Comparison of ENCODE assay signal across 8 cellular contexts in genomic region chr6:30411515-30412207, GRCh38.
A peak's percentile ranks its signal among the peaks of the same experiment; 100 is the strongest.
DNase-seq lines count a peak whose midpoint lies in the region; ATAC-seq, FAIRE-seq and TF ChIP-seq lines count a peak whose summit lies in the region.

No MANE protein-coding gene starts in this region.

- peaks cover 0 to 4% of the 10 kb centered on the region in 2 donors for H3K9me3 ChIP-seq in ascending aorta
- H3K9me3 ChIP-seq in keratinocyte (ENCODE audit: control insufficient read depth, low read depth, low read length): peaks cover 6% of the 10 kb centered on the region

- H3K36me3 ChIP-seq in ascending aorta (no peaks in the 10 kb centered on the region), keratinocyte (ENCODE audit: control insufficient read depth in 2 of 2, extremely low read depth in 1 of 2, insufficient read depth in 2 of 2, low read length in 2 of 2) (no peaks in the 10 kb centered on the region)

- no peak for ATAC-seq in GM19455 (IDR thresholded peaks at IDR 0.05; ENCODE audit: unreplicated experiment)
- ATAC-seq in HG02840 (IDR thresholded peaks at IDR 0.05; ENCODE audit: low FRiP score, unreplicated experiment): no peak

- no peak overlapping the region for H3K4me2 ChIP-seq in keratinocyte (ENCODE audit: control insufficient read depth, extremely low read depth, insufficient read depth, low read depth, low read length)

- H3K79me2 ChIP-seq in keratinocyte (ENCODE audit: control insufficient read depth, insufficient read depth, low read length): no peaks in the 10 kb centered on the region

- H3K9ac ChIP-seq in keratinocyte (ENCODE audit: control insufficient read depth, extremely low read depth, insufficient read depth, low read length): no peak overlapping the region

- no peaks in the 10 kb centered on the region for H3K9me1 ChIP-seq in keratinocyte (ENCODE audit: control insufficient read depth, extremely low read depth, insufficient read depth, low read length)

- H2AFZ ChIP-seq in keratinocyte (ENCODE audit: control insufficient read depth, low read length): no peak overlapping the region

- dilution Hi-C loops in keratinocyte (cut with MboI; ENCODE audit: extremely low pct_ligation_motif_present, low sequenced_read_pairs): no loop called here

- no peak overlapping the region for H3K4me3 ChIP-seq in LNCaP clone FGC (ENCODE audit: low read depth, low read length)
- H3K4me3 ChIP-seq in ascending aorta: no peak overlapping the region
- H3K4me3 ChIP-seq in keratinocyte (ENCODE audit: control insufficient read depth in 2 of 3, extremely low read depth in 1 of 3, insufficient read depth in 2 of 3, low read depth in 1 of 3, low read length in 3 of 3): no peak overlapping the region

- H4K20me1 ChIP-seq in keratinocyte (ENCODE audit: control insufficient read depth, extremely low read depth, insufficient read depth, low read length): no peaks in the 10 kb centered on the region

- intact Hi-C loops in ascending aorta (cut with DNase I): no loop called here

- FAIRE-seq in keratinocyte (lab: Jason Lieb, UNC): peak; percentile 80

- DNase-seq in DMS153 treated with DMSO at 0.1 percent for 48 hours (lab: John Stamatoyannopoulos, UW; ENCODE audit: unreplicated experiment) (peak; percentile 6), LNCaP clone FGC (ENCODE audit: low read depth) (no peak), T-helper 2 cell (peak in 4 of 5 experiments; percentile 28 to 49 (median 42)), ascending aorta (ENCODE audit: low spot score in 2 of 2) (no peak), keratinocyte (ENCODE audit: low read depth, low spot score) (no peak)
- DNase-seq in stimulated activated CD4-positive, alpha-beta T cell treated with anti-CD3 and anti-CD28 coated beads, Interleukin-2, amount 100 ng/mL, for 48 hours: peak; percentile 44 to 57

- H3K27ac ChIP-seq in ascending aorta: no peak overlapping the region
- H3K27ac ChIP-seq in keratinocyte (ENCODE audit: control insufficient read depth, insufficient read depth, low read length): no peak overlapping the region

- no peaks in the 10 kb centered on the region for H3K4me1 ChIP-seq in ascending aorta
- H3K4me1 ChIP-seq in keratinocyte (ENCODE audit: control insufficient read depth, extremely low read depth, insufficient read depth, low read length): no peaks in the 10 kb centered on the region

- TF ChIP-seq CTCF in LNCaP clone FGC (IDR thresholded peaks at IDR 0.05; ENCODE audit: control insufficient read depth, extremely low read depth, insufficient read depth) (peak; percentile 82), ascending aorta (IDR thresholded peaks at IDR 0.05) (peak; percentile 33 to 68 (median 67)), keratinocyte (optimal IDR thresholded peaks at IDR 0.05 in 1 of 3, IDR thresholded peaks at IDR 0.05 in 1 of 3, conservative IDR thresholded peaks at IDR 0.05 in 1 of 3; ENCODE audit: extremely low read depth in 1 of 3, insufficient read depth in 2 of 3, low read length in 3 of 3) (peak; percentile 21 to 87 (median 78))

- H3K27me3 ChIP-seq in ascending aorta (no peaks in the 10 kb centered on the region), keratinocyte (ENCODE audit: control insufficient read depth, extremely low read depth, insufficient read depth, low read length) (peaks cover 26% of the 10 kb centered on the region)

Comparison
In these comparisons a context has a peak if more than half of its experiments do, and no peak if none do; other contexts are left out.
1. DNase-seq: peak in DMS153 treated with DMSO at 0.1 percent for 48 hours (single experiment), T-helper 2 cell (4 of 5) and stimulated activated CD4-positive, alpha-beta T cell treated with anti-CD3 and anti-CD28 coated beads, Interleukin-2, amount 100 ng/mL, for 48 hours (2 of 2); none in LNCaP clone FGC (single experiment), ascending aorta (0 of 2) and keratinocyte (single experiment).
2. Peak in every context shown above with its lines, with median percentiles within 50 percentile points of each other: CTCF ChIP-seq.